Comparison of ENCODE assay signal across 14 cellular contexts in genomic region chr1:184836934-184837698, GRCh38.
DNase-seq lines count a peak whose midpoint lies in the region; ATAC-seq and TF ChIP-seq lines count a peak whose summit lies in the region.
"Had no signal": no experiment of that assay in that cellular context is flagged by ENCODE, and none has a peak within 500 bp of the region (broad histone marks: within the 10 kb centered on the region; RNA-seq: fewer than 3 reads in every experiment).

No MANE protein-coding gene starts in this region.

- POLR2A ChIA-PET in PC-3 (lab: Charles Lee; ENCODE audit: unreplicated experiment), result no interaction called here
- POLR2A ChIA-PET in T-cell (lab: Charles Lee), result no interaction called here

- H3K4me3 ChIP-seq in PC-3 (ENCODE audit: low read length), result no peak overlapping the region
- H3K4me3 ChIP-seq in right cardiac atrium (ENCODE audit: low read length), result no peak overlapping the region
- H3K4me3 ChIP-seq in vagina, result no peak overlapping the region

- no peak overlapping the region for H2AFZ ChIP-seq in PC-3 (ENCODE audit: low read length)
- H2AFZ ChIP-seq: GM23248 had no signal

- H3K9me3 ChIP-seq in PC-3 (ENCODE audit: low read length) (no peaks in the 10 kb centered on the region), right cardiac atrium (ENCODE audit: control insufficient read depth, low read length) (no peaks in the 10 kb centered on the region), vagina (no peaks in the 10 kb centered on the region)

- BruUV-seq in PC-3 (replicated peaks; lab: Mats Ljungman, UMichigan), result no TSS peak

- 35% methylated on average over 4 of the region's 4 CpGs for WGBS in right cardiac atrium

- H4K20me1 ChIP-seq in PC-3 (ENCODE audit: low read length), result no peaks in the 10 kb centered on the region

- no peak for TF ChIP-seq CTCF in PC-3 (conservative IDR thresholded peaks at IDR 0.05; ENCODE audit: low read depth, low read length)
- no peak for TF ChIP-seq CTCF in vagina (IDR thresholded peaks at IDR 0.05)

- H3F3A ChIP-seq in PC-3 (ENCODE audit: low read length, unreplicated experiment), result no peaks in the 10 kb centered on the region

- no peaks in the 10 kb centered on the region for H3K36me3 Mint-ChIP-seq in activated naive CD4-positive, alpha-beta T cell treated with anti-CD3 and anti-CD28 coated beads, Interleukin-2, amount 50 U/mL, for 24 hours
- H3K36me3 Mint-ChIP-seq in activated naive CD4-positive, alpha-beta T cell treated with anti-CD3 and anti-CD28 coated beads, Interleukin-2, amount 50 U/mL, for 72 hours, result peaks cover 0 to 9% of the 10 kb centered on the region in 2 donors
- H3K36me3 Mint-ChIP-seq in T-cell, result peaks cover 24% of the 10 kb centered on the region

- H3K4me2 ChIP-seq in PC-3 (ENCODE audit: low read length), result no peak overlapping the region

- peak overlapping the region; percentile 51 for H3K27ac Mint-ChIP-seq in activated naive CD4-positive, alpha-beta T cell treated with anti-CD3 and anti-CD28 coated beads, Interleukin-2, amount 50 U/mL, for 24 hours
- no peak overlapping the region for H3K27ac Mint-ChIP-seq in activated naive CD4-positive, alpha-beta T cell treated with anti-CD3 and anti-CD28 coated beads, Interleukin-2, amount 50 U/mL, for 72 hours
- peak overlapping the region in 1 of 2 donors; percentile 34 for H3K27ac Mint-ChIP-seq in T-cell
- H3K27ac Mint-ChIP-seq: activated naive CD8-positive, alpha-beta T cell treated with anti-CD3 and anti-CD28 coated beads for 36 hours had no signal

- no peaks in the 10 kb centered on the region for H3K79me2 ChIP-seq in PC-3 (ENCODE audit: low read length)

- H3K9me2 ChIP-seq in PC-3 (replicated peaks; ENCODE audit: low read length), result no peaks in the 10 kb centered on the region

- DNase-seq in activated naive CD4-positive, alpha-beta T cell treated with anti-CD3 and anti-CD28 coated beads, Interleukin-2, amount 50 U/mL, for 72 hours (ENCODE audit: low spot score in 2 of 2), result no peak
- DNase-seq in PC-3 (peak; percentile 23), right cardiac atrium (no peak), vagina (ENCODE audit: extremely low spot score in 2 of 2) (no peak), T-cell (no peak), germinal center (ENCODE audit: low spot score) (no peak)
- DNase-seq: activated naive CD8-positive, alpha-beta T cell treated with anti-CD3 and anti-CD28 coated beads for 36 hours; DND-41; GM23248; NCI-H1436 treated with DMSO at 0.1 percent for 48 hours; T-helper 9 cell had no signal

- peaks cover 25% of the 10 kb centered on the region for H3K4me1 ChIP-seq in PC-3 (ENCODE audit: insufficient read depth, low read length)
- H3K4me1 ChIP-seq in right cardiac atrium (ENCODE audit: control insufficient read depth, insufficient read depth, low read length), result peaks cover 4% of the 10 kb centered on the region
- H3K4me1 ChIP-seq in vagina, result peaks cover 34% of the 10 kb centered on the region

- H3K9ac ChIP-seq in PC-3 (ENCODE audit: low read length), result peak overlapping the region; percentile 29; the same call in 1 of the 2 replicates

- H3K27ac ChIP-seq in PC-3 (ENCODE audit: low read length) (peak overlapping the region; percentile 80), right cardiac atrium (ENCODE audit: low read length) (peak overlapping the region; percentile 2), vagina (peak overlapping the region; percentile 66)

- H3K4me3 Mint-ChIP-seq in activated naive CD4-positive, alpha-beta T cell treated with anti-CD3 and anti-CD28 coated beads, Interleukin-2, amount 50 U/mL, for 24 hours, result no peak overlapping the region
- no peak overlapping the region for H3K4me3 Mint-ChIP-seq in T-cell
- H3K4me3 Mint-ChIP-seq: activated naive CD8-positive, alpha-beta T cell treated with anti-CD3 and anti-CD28 coated beads for 36 hours had no signal

- H3K27me3 ChIP-seq in PC-3 (ENCODE audit: low read length), result no peaks in the 10 kb centered on the region
- H3K27me3 ChIP-seq in right cardiac atrium (ENCODE audit: control insufficient read depth, insufficient read depth), result no peaks in the 10 kb centered on the region
- no peaks in the 10 kb centered on the region for H3K27me3 ChIP-seq in vagina

- H3K27me3 Mint-ChIP-seq in activated naive CD4-positive, alpha-beta T cell treated with anti-CD3 and anti-CD28 coated beads, Interleukin-2, amount 50 U/mL, for 24 hours, result peaks cover 3% of the 10 kb centered on the region
- no peaks in the 10 kb centered on the region for H3K27me3 Mint-ChIP-seq in T-cell

- peaks cover 5% of the 10 kb centered on the region for H3K4me1 Mint-ChIP-seq in activated naive CD4-positive, alpha-beta T cell treated with anti-CD3 and anti-CD28 coated beads, Interleukin-2, amount 50 U/mL, for 24 hours
- peaks cover 8 to 28% (median 28%) of the 10 kb centered on the region in 3 donors for H3K4me1 Mint-ChIP-seq in T-cell

- intact Hi-C loops in PC-3 (cut with micrococcal nuclease) (no loop called here), right cardiac atrium (cut with DNase I) (no loop called here), vagina (cut with DNase I) (no loop called here)

- CTCF ChIA-PET in PC-3 (lab: Charles Lee) (no interaction called here), T-cell (lab: Charles Lee) (interaction anchor here in 1 of 2 donors (1.7 kb wide), 1 partner anchor 55 kb away, joined by 3 read pairs; no protein-coding TSS in a partner anchor)

- H3K36me3 ChIP-seq in PC-3 (ENCODE audit: low read depth, low read length) (no peaks in the 10 kb centered on the region), vagina (no peaks in the 10 kb centered on the region)

- TF ChIP-seq POLR2A in vagina (IDR thresholded peaks at IDR 0.05), result no peak

- no peaks in the 10 kb centered on the region for H3K9me3 Mint-ChIP-seq in activated naive CD4-positive, alpha-beta T cell treated with anti-CD3 and anti-CD28 coated beads, Interleukin-2, amount 50 U/mL, for 24 hours
- no peaks in the 10 kb centered on the region for H3K9me3 Mint-ChIP-seq in activated naive CD4-positive, alpha-beta T cell treated with anti-CD3 and anti-CD28 coated beads, Interleukin-2, amount 50 U/mL, for 72 hours
- H3K9me3 Mint-ChIP-seq in T-cell, result peaks cover 0 to 5% (median 0%) of the 10 kb centered on the region in 3 donors

- ATAC-seq in activated naive CD4-positive, alpha-beta T cell treated with anti-CD3 and anti-CD28 coated beads, Interleukin-2, amount 50 U/mL, for 72 hours, result no peak
- ATAC-seq in PC-3 (peak; percentile 57), right cardiac atrium (peak in 1 of 2 donors; percentile 43), T-cell (replicated peaks in 1 of 4) (no peak), GM21528 (IDR thresholded peaks at IDR 0.05; ENCODE audit: low FRiP score, unreplicated experiment) (no peak)
- ATAC-seq: HepG2 had no signal

Comparison
In these comparisons a context has a peak if more than half of its experiments do, and no peak if none do; other contexts are left out.
1. H3K27ac ChIP-seq: peak in every context shown above with its lines; median percentile 80 in PC-3; 66 in vagina; 2 in right cardiac atrium.